Comparison of ENCODE assay signal across 10 cellular contexts in the genomic region with DNA sequence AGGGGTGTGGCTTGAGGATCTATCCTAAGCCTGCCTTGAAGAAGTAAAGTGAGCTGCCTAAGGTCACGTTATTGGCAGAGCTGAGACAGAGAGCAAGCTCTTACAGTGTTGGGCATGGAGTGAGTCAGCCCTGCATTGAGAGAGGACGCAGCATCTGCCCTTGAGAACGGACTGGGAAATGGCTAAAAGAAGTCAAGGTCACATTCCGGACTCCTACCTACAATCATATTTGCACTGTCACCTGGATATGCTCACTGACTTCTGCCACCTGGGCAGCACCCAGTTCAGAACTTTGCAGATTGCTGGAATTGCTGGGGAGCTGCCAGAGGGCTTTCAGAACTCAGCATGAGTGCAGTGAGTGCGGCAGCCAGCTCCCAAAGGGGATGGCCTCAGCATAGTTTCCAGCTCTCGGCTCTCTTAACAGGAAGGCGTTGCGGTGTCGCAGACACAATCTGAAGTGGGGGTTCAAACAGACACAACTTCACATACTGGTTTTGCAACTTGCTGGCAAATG.
DNase-seq lines count a peak whose midpoint lies in the region; ATAC-seq, FAIRE-seq and TF ChIP-seq lines count a peak whose summit lies in the region.
"Had no signal": no experiment of that assay in that cellular context is flagged by ENCODE, and none has a peak within 500 bp of the region (broad histone marks: within the 10 kb centered on the region; RNA-seq: fewer than 3 reads in every experiment).

No MANE protein-coding gene starts in this region.

- ATAC-seq in lower lobe of right lung (peak; percentile 93 to 96), HG02981 (IDR thresholded peaks at IDR 0.05; ENCODE audit: unreplicated experiment) (no peak)

- no peak overlapping the region for H3K4me3 ChIP-seq in CD4-positive, alpha-beta memory T cell (ENCODE audit: low read length in 2 of 2)
- H3K4me3 ChIP-seq in lower lobe of right lung, result no peak overlapping the region

- H3K4me1 ChIP-seq in CD4-positive, alpha-beta memory T cell (ENCODE audit: insufficient read depth, low read length), result peaks cover 18% of the 10 kb centered on the region
- H3K4me1 ChIP-seq in lower lobe of right lung, result peaks cover 62% of the 10 kb centered on the region

- H3K4me3 Mint-ChIP-seq in CD4-positive, alpha-beta memory T cell, result no peak overlapping the region

- FAIRE-seq in urothelium cell line (lab: Jason Lieb, UNC), result no peak
- FAIRE-seq: GM18507 had no signal

- no peak for TF ChIP-seq CTCF in lower lobe of right lung (IDR thresholded peaks at IDR 0.05)

- H3K27me3 ChIP-seq in CD4-positive, alpha-beta memory T cell (ENCODE audit: insufficient read depth, low read length), result no peaks in the 10 kb centered on the region
- H3K27me3 ChIP-seq in lower lobe of right lung (ENCODE audit: low read depth), result no peaks in the 10 kb centered on the region

- POLR2A ChIA-PET in CD4-positive, alpha-beta memory T cell (lab: Charles Lee; ENCODE audit: partially characterized antibody), result no interaction called here

- H3K27ac Mint-ChIP-seq in CD4-positive, alpha-beta memory T cell, result peak overlapping the region in 4 of 7 donors; percentile 22 to 89 (median 58)
- H3K27ac Mint-ChIP-seq: activated naive CD4-positive, alpha-beta T cell treated with anti-CD3 and anti-CD28 coated beads, Interleukin-2, amount 50 U/mL, for 72 hours had no signal

- no peaks in the 10 kb centered on the region for H3K9me3 Mint-ChIP-seq in CD4-positive, alpha-beta memory T cell

- H3K27ac ChIP-seq in CD4-positive, alpha-beta memory T cell (ENCODE audit: low read depth, low read length), result no peak overlapping the region
- H3K27ac ChIP-seq in lower lobe of right lung, result peak overlapping the region; percentile 74

- H3K9me3 ChIP-seq in CD4-positive, alpha-beta memory T cell (ENCODE audit: control insufficient read depth in 1 of 2, low read length in 2 of 2), result no peaks in the 10 kb centered on the region
- no peaks in the 10 kb centered on the region for H3K9me3 ChIP-seq in lower lobe of right lung

- CTCF ChIA-PET in CD4-positive, alpha-beta memory T cell (lab: Charles Lee; ENCODE audit: partially characterized antibody), result no interaction called here

- intact Hi-C loops in CD4-positive, alpha-beta memory T cell (cut with micrococcal nuclease), result loop anchor here (5.0 kb wide), 1 partner anchor 340 kb away; no protein-coding TSS in a partner anchor
- intact Hi-C loops in lower lobe of right lung (cut with DNase I), result no loop called here

- no peaks in the 10 kb centered on the region for H3K36me3 ChIP-seq in CD4-positive, alpha-beta memory T cell (ENCODE audit: insufficient read depth, low read length)
- no peaks in the 10 kb centered on the region for H3K36me3 ChIP-seq in lower lobe of right lung

- no peaks in the 10 kb centered on the region for H3K36me3 Mint-ChIP-seq in CD4-positive, alpha-beta memory T cell

- H3K4me1 Mint-ChIP-seq in CD4-positive, alpha-beta memory T cell, result peaks cover 7 to 25% (median 15%) of the 10 kb centered on the region in 4 donors

- no peak for DNase-seq in CD4-positive, alpha-beta memory T cell
- DNase-seq in NCI-H345 (lab: John Stamatoyannopoulos, UW) (peak; percentile 68), dermis blood vessel endothelial cell (peak; percentile 82), lower lobe of right lung (peak; percentile 87), urothelium cell line (ENCODE audit: low spot score) (peak; percentile 71), NCI-H1048 (lab: John Stamatoyannopoulos, UW) (no peak), NCI-H2029 (lab: John Stamatoyannopoulos, UW) (no peak)

- no peaks in the 10 kb centered on the region for H3K27me3 Mint-ChIP-seq in CD4-positive, alpha-beta memory T cell

Comparison
In these comparisons a context has a peak if more than half of its experiments do, and no peak if none do; other contexts are left out.
1. DNase-seq: peak in NCI-H345 (single experiment), dermis blood vessel endothelial cell (single experiment), lower lobe of right lung (single experiment) and urothelium cell line (single experiment); none in CD4-positive, alpha-beta memory T cell (0 of 5), NCI-H1048 (single experiment) and NCI-H2029 (single experiment).